8 cellular contexts compared by ENCODE assay signal in genomic region chr16:31033709-31034492, GRCh38. TPM values are rescaled to one million over a fixed set of nuclear protein-coding genes. Genes with fewer than 3 reads are reported as not detected.
DNase-seq lines count a peak whose midpoint lies in the region; ATAC-seq and TF ChIP-seq lines count a peak whose summit lies in the region.

No MANE protein-coding gene starts in this region.

- TF ChIP-seq CTCF in 22Rv1 (IDR thresholded peaks at IDR 0.05) = no peak
- no peak for TF ChIP-seq CTCF in WI38 (IDR thresholded peaks at IDR 0.05; ENCODE audit: low read depth, low read length)
- no peak for TF ChIP-seq CTCF in mammary epithelial cell (conservative IDR thresholded peaks at IDR 0.05 in 1 of 2, IDR thresholded peaks at IDR 0.05 in 1 of 2; ENCODE audit: extremely low read depth in 1 of 2, insufficient read depth in 1 of 2, low read depth in 1 of 2, low read length in 2 of 2)
- no peak for TF ChIP-seq CTCF in smooth muscle cell (IDR thresholded peaks at IDR 0.05; ENCODE audit: borderline replicate concordance, insufficient read depth, poor library complexity, severe bottlenecking)

- H3K9ac ChIP-seq in mammary epithelial cell (ENCODE audit: insufficient read depth, low read length) (peak overlapping the region; percentile 74), smooth muscle cell (ENCODE audit: low read depth) (peak overlapping the region; percentile 94)

- no peaks in the 10 kb centered on the region for H3K36me3 ChIP-seq in mammary epithelial cell (ENCODE audit: insufficient read depth, low read length)
- H3K36me3 ChIP-seq in smooth muscle cell (ENCODE audit: low read depth) = no peaks in the 10 kb centered on the region

- no peaks in the 10 kb centered on the region for H4K20me1 ChIP-seq in mammary epithelial cell (ENCODE audit: insufficient read depth, low read length)
- H4K20me1 ChIP-seq in smooth muscle cell (ENCODE audit: low read depth) = peaks cover 11% of the 10 kb centered on the region

- H3K79me2 ChIP-seq in mammary epithelial cell (ENCODE audit: insufficient read depth, low read length) (peaks cover 22% of the 10 kb centered on the region), smooth muscle cell (ENCODE audit: low read depth) (peaks cover 13% of the 10 kb centered on the region)

- in situ Hi-C loops in mammary epithelial cell (cut with MboI; ENCODE audit: low sequenced_read_pairs in 2 of 2) = no loop called here

- peak overlapping the region; percentile 89 for H3K4me2 ChIP-seq in mammary epithelial cell (ENCODE audit: insufficient read depth, low read depth, low read length)
- H3K4me2 ChIP-seq in smooth muscle cell = peak overlapping the region; percentile 92

- H3K27me3 ChIP-seq in mammary epithelial cell (ENCODE audit: insufficient read depth, low read length) (no peaks in the 10 kb centered on the region), smooth muscle cell (ENCODE audit: low read depth) (no peaks in the 10 kb centered on the region)

- H3F3A ChIP-seq in smooth muscle cell (ENCODE audit: low read depth) = no peaks in the 10 kb centered on the region

- peak overlapping the region; percentile 74 for H3K4me3 ChIP-seq in WI38 (ENCODE audit: low read depth, low read length)
- peak overlapping the region; percentile 82 to 94 (median 89) for H3K4me3 ChIP-seq in mammary epithelial cell (replicated peaks in 1 of 3; ENCODE audit: insufficient read depth in 1 of 3, low read depth in 2 of 3, low read length in 3 of 3)
- H3K4me3 ChIP-seq in smooth muscle cell = peak overlapping the region; percentile 95

- WGBS in mammary epithelial cell (ENCODE audit: low coverage, missing lambda C conversion rate) = 2% methylated on average over 13 of the region's 47 CpGs
- 1% methylated on average over 43 of the region's 47 CpGs for WGBS in smooth muscle cell (ENCODE audit: low lambda C conversion rate)

- BruUV-seq in mammary epithelial cell (replicated peaks; lab: Mats Ljungman, UMichigan) = TSS peak; percentile 61

- intact Hi-C loops in mammary epithelial cell (cut with micrococcal nuclease) = loop anchor here (1.0 to 2.0 kb wide), 6 partner anchors 18 to 109 kb away; partner anchors contain the start of genes HSD3B7, VKORC1, ZNF646 and ZNF668

- H2AFZ ChIP-seq in mammary epithelial cell (ENCODE audit: low read depth, low read length) (peak overlapping the region; percentile 96), smooth muscle cell (ENCODE audit: low read depth) (peak overlapping the region; percentile 76)

- no peaks in the 10 kb centered on the region for H3K9me3 ChIP-seq in mammary epithelial cell (replicated peaks; ENCODE audit: insufficient read depth, low read length)
- H3K9me3 ChIP-seq in smooth muscle cell (replicated peaks; ENCODE audit: low read depth) = no peaks in the 10 kb centered on the region

- ATAC-seq in GM18511 (IDR thresholded peaks at IDR 0.05; ENCODE audit: unreplicated experiment) (peak; percentile 52), HG03045 (IDR thresholded peaks at IDR 0.05; ENCODE audit: unreplicated experiment) (peak; percentile 45)

- H3K27ac ChIP-seq in 22Rv1 (peak overlapping the region; percentile 75), mammary epithelial cell (ENCODE audit: insufficient read depth, low read depth, low read length) (peak overlapping the region; percentile 65), smooth muscle cell (ENCODE audit: low read depth) (peak overlapping the region; percentile 96)

- CTCF ChIA-PET in mammary epithelial cell (lab: Charles Lee; ENCODE audit: low non-redundant PET) = interaction anchor here (0.6 kb wide), 1 partner anchor 108 kb away, joined by 3 read pairs; no protein-coding TSS in a partner anchor

- peaks cover 12% of the 10 kb centered on the region for H3K4me1 ChIP-seq in mammary epithelial cell (ENCODE audit: insufficient read depth, low read length)
- H3K4me1 ChIP-seq in smooth muscle cell (ENCODE audit: low read depth) = no peaks in the 10 kb centered on the region

- dilution Hi-C loops in mammary epithelial cell (cut with HindIII; ENCODE audit: low sequenced_read_pairs) = loop anchor here (10.0 kb wide), 1 partner anchor 111 kb away; no protein-coding TSS in a partner anchor

- DNase-seq in NCI-H2196 (lab: John Stamatoyannopoulos, UW; ENCODE audit: unreplicated experiment) (peak; percentile 88), mammary epithelial cell (peak; percentile 66), inferior parietal cortex (ENCODE audit: extremely low spot score) (peak; percentile 90), smooth muscle cell (lab: John Stamatoyannopoulos, UW; ENCODE audit: unreplicated experiment) (peak; percentile 49)

RNA-seq across cellular contexts. Expression of gene STX4, which starts 0.5 kb away (rescaled TPM):
- 10 to 100 TPM; 13.3 to 64.3 TPM for total RNA-seq in mammary epithelial cell
- polyA plus RNA-seq in mammary epithelial cell = 46.1 TPM
- 73.1 TPM for polyA minus RNA-seq in mammary epithelial cell
- 14.4 and 23.1 TPM in 2 replicates for total RNA-seq in smooth muscle cell
- polyA plus RNA-seq in smooth muscle cell = 50.6 and 60.2 TPM in 2 replicates

RNA-seq across cellular contexts. Expression of gene STX1B, which starts 23.5 kb away (rescaled TPM):
- 1 to 10 TPM in 1 of 2 donors, under 1 TPM in 1; 0.33 to 1.1 TPM for total RNA-seq in mammary epithelial cell
- 0.80 TPM for polyA plus RNA-seq in mammary epithelial cell
- 0.16 TPM for polyA minus RNA-seq in mammary epithelial cell
- 0.72 and 1.4 TPM in 2 replicates for total RNA-seq in smooth muscle cell
- polyA plus RNA-seq in smooth muscle cell = 1.0 and 2.1 TPM in 2 replicates

RNA-seq across cellular contexts. Expression of gene ZNF668, which starts 40.1 kb away (rescaled TPM):
- total RNA-seq in mammary epithelial cell (10 to 100 TPM; 13.2 to 14.7 TPM), smooth muscle cell (7.3 and 9.0 TPM in 2 replicates)
- polyA plus RNA-seq in mammary epithelial cell (7.2 TPM), smooth muscle cell (20.1 and 21.0 TPM in 2 replicates)
- 2.7 TPM for polyA minus RNA-seq in mammary epithelial cell

RNA-seq across cellular contexts. Expression of gene ZNF646, which starts 40.3 kb away (rescaled TPM):
- 10 to 100 TPM; 15.4 to 15.5 TPM for total RNA-seq in mammary epithelial cell
- polyA plus RNA-seq in mammary epithelial cell = 3.4 TPM
- polyA minus RNA-seq in mammary epithelial cell = 15.7 TPM
- total RNA-seq in smooth muscle cell = 5.7 and 8.1 TPM in 2 replicates
- polyA plus RNA-seq in smooth muscle cell = 5.4 and 7.3 TPM in 2 replicates

RNA-seq across cellular contexts. Expression of gene HSD3B7, which starts 48.9 kb away (rescaled TPM):
- total RNA-seq in mammary epithelial cell (1 to 10 TPM; 3.8 to 3.9 TPM), smooth muscle cell (5.5 and 10.8 TPM in 2 replicates)
- polyA plus RNA-seq in mammary epithelial cell (3.3 TPM), smooth muscle cell (15.1 and 15.5 TPM in 2 replicates)
- 1.1 TPM for polyA minus RNA-seq in mammary epithelial cell

Comparison
In these comparisons a context has a peak if more than half of its experiments do, and no peak if none do; other contexts are left out.
1. Peak in every context shown above with its lines: DNase-seq, ATAC-seq, H3K4me3 ChIP-seq and H3K27ac ChIP-seq.